In genomic region chr16:75488322-75488721, GRCh38 we compare ENCODE assay signal across 34 cellular contexts. TPM values are rescaled to one million over a fixed set of nuclear protein-coding genes. Genes with fewer than 3 reads are reported as not detected.
"Had no signal": no experiment of that assay in that cellular context is flagged by ENCODE, and none has a peak within 500 bp of the region (broad histone marks: within the 10 kb centered on the region; RNA-seq: fewer than 3 reads in every experiment).

No MANE protein-coding gene starts in this region.

- FAIRE-seq: bronchial epithelial cell had no signal

- H3K4me3 Mint-ChIP-seq: activated CD4-positive, alpha-beta memory T cell treated with anti-CD3 and anti-CD28 coated beads for 36 hours; activated CD4-positive, alpha-beta T cell treated with anti-CD3 and anti-CD28 coated beads for 36 hours; activated CD4-positive, alpha-beta T cell treated with anti-CD3 and anti-CD28 coated beads, Interleukin-2, amount 10 ng/mL, durations not matched to agents 24 days and 14 days; activated CD8-positive, alpha-beta memory T cell treated with anti-CD3 and anti-CD28 coated beads, Interleukin-2, amount 10 ng/mL, durations not matched to agents 7 days and 5 days; activated CD8-positive, alpha-beta T cell treated with anti-CD3 and anti-CD28 coated beads, Interleukin-2, amount 10 ng/mL, durations not matched to agents 7 days and 5 days; activated naive CD4-positive, alpha-beta T cell treated with anti-CD3 and anti-CD28 coated beads for 36 hours; activated naive CD4-positive, alpha-beta T cell treated with anti-CD3 and anti-CD28 coated beads, Interleukin-2, amount 50 U/mL, for 24 hours; activated naive CD8-positive, alpha-beta T cell treated with anti-CD3 and anti-CD28 coated beads for 36 hours; activated naive CD8-positive, alpha-beta T cell treated with anti-CD3 and anti-CD28 coated beads, Interleukin-2, amount 50 U/mL, for 24 hours; activated T-helper 1 cell treated with anti-CD3 and anti-CD28 coated beads, Interleukin-12 subunit alpha, Interleukin-12 subunit beta, Interleukin-2, Interleukin-4 antibody, amounts not matched to agents 30 ng/mL and 10 ng/mL and 1 ng/mL, durations not matched to agents 14 hours and 24 hours and 36 hours; central memory CD8-positive, alpha-beta T cell; dendritic cell treated with granulocyte-macrophage colony-stimulating factor and Interleukin-4, amounts not matched to agents 40 ng/mL and 50 ng/mL, for 4 days; effector memory CD8-positive, alpha-beta T cell; T-helper 17 cell; T-helper 2 cell treated with Interferon-gamma antibody and Interleukin-4, amounts not matched to agents 5 μg/mL and 100 μg/mL, for 36 hours had no signal

- H3K4me1 Mint-ChIP-seq: activated CD4-positive, alpha-beta T cell treated with anti-CD3 and anti-CD28 coated beads for 36 hours; activated CD4-positive, alpha-beta T cell treated with anti-CD3 and anti-CD28 coated beads, Interleukin-2, amount 10 ng/mL, durations not matched to agents 24 days and 14 days; activated naive CD4-positive, alpha-beta T cell treated with anti-CD3 and anti-CD28 coated beads, Interleukin-2, amount 50 U/mL, for 24 hours; activated naive CD8-positive, alpha-beta T cell treated with anti-CD3 and anti-CD28 coated beads for 36 hours; activated naive CD8-positive, alpha-beta T cell treated with anti-CD3 and anti-CD28 coated beads, Interleukin-2, amount 50 U/mL, for 24 hours; central memory CD8-positive, alpha-beta T cell had no signal

- H2AFZ ChIP-seq: hepatocyte had no signal

- H3K27ac ChIP-seq: ascending aorta, brain microvascular endothelial cell, coronary artery, esophagus muscularis mucosa, gastroesophageal sphincter, heart right ventricle, hepatocyte had no signal

- H3K9me3 Mint-ChIP-seq: activated CD4-positive, alpha-beta memory T cell treated with anti-CD3 and anti-CD28 coated beads for 36 hours; activated CD4-positive, alpha-beta T cell treated with anti-CD3 and anti-CD28 coated beads, Interleukin-2, amount 10 ng/mL, durations not matched to agents 24 days and 14 days; activated naive CD4-positive, alpha-beta T cell treated with anti-CD3 and anti-CD28 coated beads for 36 hours; activated naive CD4-positive, alpha-beta T cell treated with anti-CD3 and anti-CD28 coated beads, Interleukin-2, amount 50 U/mL, for 24 hours; activated naive CD8-positive, alpha-beta T cell treated with anti-CD3 and anti-CD28 coated beads for 36 hours; activated naive CD8-positive, alpha-beta T cell treated with anti-CD3 and anti-CD28 coated beads, Interleukin-2, amount 50 U/mL, for 24 hours; activated T-helper 1 cell treated with anti-CD3 and anti-CD28 coated beads, Interleukin-12 subunit alpha, Interleukin-12 subunit beta, Interleukin-2, Interleukin-4 antibody, amounts not matched to agents 30 ng/mL and 10 ng/mL and 1 ng/mL, durations not matched to agents 14 hours and 24 hours and 36 hours; activated T-helper 2 cell treated with anti-CD3 and anti-CD28 coated beads, Interferon-gamma antibody, Interleukin-2, Interleukin-4, amounts not matched to agents 10 μg/mL and 5 μg/mL and 100 μg/mL, durations not matched to agents 14 hours and 24 hours and 36 hours; central memory CD8-positive, alpha-beta T cell; dendritic cell treated with granulocyte-macrophage colony-stimulating factor and Interleukin-4, amounts not matched to agents 40 ng/mL and 50 ng/mL, for 4 days; effector memory CD8-positive, alpha-beta T cell; T-helper 2 cell treated with Interferon-gamma antibody and Interleukin-4, amounts not matched to agents 5 μg/mL and 100 μg/mL, for 36 hours had no signal

- H3K79me2 ChIP-seq: hepatocyte had no signal

- H3K36me3 ChIP-seq: ascending aorta, brain microvascular endothelial cell, esophagus muscularis mucosa, gastroesophageal sphincter, heart right ventricle had no signal

- ATAC-seq: activated CD4-positive, alpha-beta T cell treated with anti-CD3 and anti-CD28 coated beads for 36 hours; activated CD8-positive, alpha-beta memory T cell treated with anti-CD3 and anti-CD28 coated beads, Interleukin-2, amount 10 ng/mL, durations not matched to agents 7 days and 5 days; activated CD8-positive, alpha-beta T cell treated with anti-CD3 and anti-CD28 coated beads, Interleukin-2, amount 10 ng/mL, durations not matched to agents 7 days and 5 days; activated naive CD8-positive, alpha-beta T cell treated with anti-CD3 and anti-CD28 coated beads, Interleukin-2, amount 50 U/mL, for 24 hours; effector memory CD8-positive, alpha-beta T cell; gastroesophageal sphincter; heart right ventricle; T-helper 17 cell had no signal

- H3K4me1 ChIP-seq: ascending aorta, esophagus muscularis mucosa, gastroesophageal sphincter, heart right ventricle had no signal

- H3K4me2 ChIP-seq: hepatocyte had no signal

- H3K36me3 Mint-ChIP-seq: activated CD4-positive, alpha-beta memory T cell treated with anti-CD3 and anti-CD28 coated beads for 36 hours; activated CD8-positive, alpha-beta memory T cell treated with anti-CD3 and anti-CD28 coated beads, Interleukin-2, amount 10 ng/mL, durations not matched to agents 7 days and 5 days; activated naive CD4-positive, alpha-beta T cell treated with anti-CD3 and anti-CD28 coated beads, Interleukin-2, amount 50 U/mL, for 24 hours; activated naive CD8-positive, alpha-beta T cell treated with anti-CD3 and anti-CD28 coated beads for 36 hours had no signal

- DNase-seq: activated CD4-positive, alpha-beta memory T cell treated with anti-CD3 and anti-CD28 coated beads for 36 hours; activated CD4-positive, alpha-beta T cell treated with anti-CD3 and anti-CD28 coated beads for 36 hours; activated CD4-positive, alpha-beta T cell treated with anti-CD3 and anti-CD28 coated beads, Interleukin-2, amount 10 ng/mL, durations not matched to agents 24 days and 14 days; activated CD4-positive, CD25-positive, alpha-beta regulatory T cell; activated CD4-positive, CD25-positive, alpha-beta regulatory T cell treated with anti-CD3 and anti-CD28 coated beads, Interleukin-2, amount 50 U/mL, for 72 hours; activated CD8-positive, alpha-beta memory T cell treated with anti-CD3 and anti-CD28 coated beads, Interleukin-2, amount 10 ng/mL, durations not matched to agents 7 days and 5 days; activated CD8-positive, alpha-beta memory T cell treated with anti-CD3 and anti-CD28 coated beads, Interleukin-2, amount 50 U/mL, for 4 hours; activated CD8-positive, alpha-beta T cell treated with anti-CD3 and anti-CD28 coated beads, Interleukin-2, amount 10 ng/mL, durations not matched to agents 7 days and 5 days; activated effector memory CD4-positive, alpha-beta T cell treated with anti-CD3 and anti-CD28 coated beads, Interleukin-2, amount 50 U/mL, for 16 hours; activated naive CD4-positive, alpha-beta T cell treated with anti-CD3 and anti-CD28 coated beads for 36 hours; activated naive CD8-positive, alpha-beta T cell treated with anti-CD3 and anti-CD28 coated beads for 36 hours; activated naive CD8-positive, alpha-beta T cell treated with anti-CD3 and anti-CD28 coated beads, Interleukin-2, amount 50 U/mL, for 24 hours; activated T-cell treated with anti-CD3 and anti-CD28 coated beads, Interleukin-2, amount 50 U/mL, for 1 hour; activated T-cell treated with anti-CD3 and anti-CD28 coated beads, Interleukin-2, amount 50 U/mL, for 48 hours; brain microvascular endothelial cell; effector CD4-positive, alpha-beta T cell; effector memory CD8-positive, alpha-beta T cell; erythroblast; foreskin melanocyte; heart right ventricle; T-helper 17 cell; T1000 had no signal

- H3K27ac Mint-ChIP-seq: activated CD4-positive, alpha-beta memory T cell treated with anti-CD3 and anti-CD28 coated beads for 36 hours; activated CD4-positive, alpha-beta T cell treated with anti-CD3 and anti-CD28 coated beads for 36 hours; activated CD4-positive, alpha-beta T cell treated with anti-CD3 and anti-CD28 coated beads, Interleukin-2, amount 10 ng/mL, durations not matched to agents 24 days and 14 days; activated CD8-positive, alpha-beta memory T cell treated with anti-CD3 and anti-CD28 coated beads, Interleukin-2, amount 10 ng/mL, durations not matched to agents 7 days and 5 days; activated CD8-positive, alpha-beta T cell treated with anti-CD3 and anti-CD28 coated beads, Interleukin-2, amount 10 ng/mL, durations not matched to agents 7 days and 5 days; activated naive CD4-positive, alpha-beta T cell treated with anti-CD3 and anti-CD28 coated beads for 36 hours; activated naive CD4-positive, alpha-beta T cell treated with anti-CD3 and anti-CD28 coated beads, Interleukin-2, amount 50 U/mL, for 24 hours; activated naive CD8-positive, alpha-beta T cell treated with anti-CD3 and anti-CD28 coated beads for 36 hours; activated naive CD8-positive, alpha-beta T cell treated with anti-CD3 and anti-CD28 coated beads, Interleukin-2, amount 50 U/mL, for 24 hours; activated T-helper 1 cell treated with anti-CD3 and anti-CD28 coated beads, Interleukin-12 subunit alpha, Interleukin-12 subunit beta, Interleukin-2, Interleukin-4 antibody, amounts not matched to agents 30 ng/mL and 10 ng/mL and 1 ng/mL, durations not matched to agents 14 hours and 24 hours and 36 hours; activated T-helper 2 cell treated with anti-CD3 and anti-CD28 coated beads, Interferon-gamma antibody, Interleukin-2, Interleukin-4, amounts not matched to agents 10 μg/mL and 5 μg/mL and 100 μg/mL, durations not matched to agents 14 hours and 24 hours and 36 hours; dendritic cell treated with granulocyte-macrophage colony-stimulating factor and Interleukin-4, amounts not matched to agents 40 ng/mL and 50 ng/mL, for 4 days; T-helper 17 cell; T-helper 2 cell treated with Interferon-gamma antibody and Interleukin-4, amounts not matched to agents 5 μg/mL and 100 μg/mL, for 36 hours had no signal

- H3K9me3 ChIP-seq: ascending aorta, esophagus muscularis mucosa, gastroesophageal sphincter, heart right ventricle had no signal

- H3K27me3 ChIP-seq: ascending aorta, brain microvascular endothelial cell, esophagus muscularis mucosa, gastroesophageal sphincter, hepatocyte had no signal

- H3K4me3 ChIP-seq: ascending aorta, coronary artery, esophagus muscularis mucosa, gastroesophageal sphincter, heart right ventricle, hepatocyte had no signal

RNA-seq across cellular contexts. Expression of gene CHST6, which starts 6.9 kb away (rescaled TPM):
- total RNA-seq: activated CD4-positive, alpha-beta memory T cell treated with anti-CD3 and anti-CD28 coated beads for 36 hours; activated CD4-positive, alpha-beta T cell treated with anti-CD3 and anti-CD28 coated beads for 36 hours; activated CD4-positive, alpha-beta T cell treated with anti-CD3 and anti-CD28 coated beads, Interleukin-2, amount 10 ng/mL, durations not matched to agents 24 days and 14 days; activated CD8-positive, alpha-beta T cell treated with anti-CD3 and anti-CD28 coated beads, Interleukin-2, amount 10 ng/mL, durations not matched to agents 7 days and 5 days; activated naive CD4-positive, alpha-beta T cell treated with anti-CD3 and anti-CD28 coated beads for 36 hours; activated T-helper 1 cell treated with anti-CD3 and anti-CD28 coated beads, Interleukin-12 subunit alpha, Interleukin-12 subunit beta, Interleukin-2, Interleukin-4 antibody, amounts not matched to agents 30 ng/mL and 10 ng/mL and 1 ng/mL, durations not matched to agents 14 hours and 24 hours and 36 hours; activated T-helper 2 cell treated with anti-CD3 and anti-CD28 coated beads, Interferon-gamma antibody, Interleukin-2, Interleukin-4, amounts not matched to agents 10 μg/mL and 5 μg/mL and 100 μg/mL, durations not matched to agents 14 hours and 24 hours and 36 hours; T-helper 17 cell had no signal

RNA-seq across cellular contexts. Expression of gene CHST5, which starts 47.6 kb away (rescaled TPM):
- total RNA-seq: activated CD4-positive, alpha-beta T cell treated with anti-CD3 and anti-CD28 coated beads, Interleukin-2, amount 10 ng/mL, durations not matched to agents 24 days and 14 days; activated CD8-positive, alpha-beta T cell treated with anti-CD3 and anti-CD28 coated beads, Interleukin-2, amount 10 ng/mL, durations not matched to agents 7 days and 5 days; activated naive CD8-positive, alpha-beta T cell treated with anti-CD3 and anti-CD28 coated beads for 36 hours; activated T-helper 1 cell treated with anti-CD3 and anti-CD28 coated beads, Interleukin-12 subunit alpha, Interleukin-12 subunit beta, Interleukin-2, Interleukin-4 antibody, amounts not matched to agents 30 ng/mL and 10 ng/mL and 1 ng/mL, durations not matched to agents 14 hours and 24 hours and 36 hours; activated T-helper 2 cell treated with anti-CD3 and anti-CD28 coated beads, Interferon-gamma antibody, Interleukin-2, Interleukin-4, amounts not matched to agents 10 μg/mL and 5 μg/mL and 100 μg/mL, durations not matched to agents 14 hours and 24 hours and 36 hours; ascending aorta; bronchial epithelial cell; esophagus muscularis mucosa; gastroesophageal sphincter; hepatocyte had no signal
